In the genomic region with DNA sequence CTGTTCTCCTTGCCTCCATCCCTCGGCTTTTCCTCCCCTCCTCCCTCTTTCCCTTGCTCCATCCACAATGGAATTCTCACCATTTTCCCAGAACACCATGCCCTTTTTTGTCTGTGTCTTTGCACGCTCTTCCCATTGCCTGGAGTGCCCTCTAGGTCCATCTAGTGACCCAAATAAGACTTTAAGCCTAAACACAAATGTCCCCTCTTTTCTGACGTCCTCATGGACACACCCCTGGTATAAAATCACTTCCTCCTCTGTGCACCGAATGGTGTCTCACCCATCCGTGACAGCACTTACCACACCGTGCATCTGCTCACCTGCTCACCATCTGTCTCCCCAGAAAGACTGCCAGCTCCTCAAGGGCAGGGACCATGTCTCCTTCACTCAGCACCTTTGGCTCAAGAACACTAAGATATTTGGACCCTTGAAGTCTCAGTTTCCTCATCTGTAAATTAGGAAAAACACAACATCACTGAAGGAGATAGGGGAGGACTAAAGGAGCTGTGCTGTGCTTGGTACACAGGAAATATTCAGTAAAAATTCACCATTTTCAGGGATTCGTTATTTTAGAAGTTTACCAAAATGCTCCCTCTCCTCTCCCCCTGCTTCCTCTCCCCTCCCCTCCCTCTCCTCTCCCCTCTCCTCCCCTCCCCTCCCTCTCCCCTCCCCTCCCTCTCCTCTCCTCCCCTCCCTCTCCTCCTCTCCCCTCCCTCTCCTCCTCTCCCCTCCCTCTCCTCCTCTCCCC, we compare ENCODE assay signal across 9 cellular contexts. TPM values are rescaled to one million over a fixed set of nuclear protein-coding genes. Genes with fewer than 3 reads are reported as not detected.
A peak's percentile ranks its signal among the peaks of the same experiment; 100 is the strongest.
DNase-seq lines count a peak whose midpoint lies in the region; ATAC-seq lines count a peak whose summit lies in the region.
"Had no signal": no experiment of that assay in that cellular context is flagged by ENCODE, and none has a peak within 500 bp of the region (broad histone marks: within the 10 kb centered on the region; RNA-seq: fewer than 3 reads in every experiment).

No MANE protein-coding gene starts in this region.

- H3K4me1 Mint-ChIP-seq in immature natural killer cell = peaks cover 19% of the 10 kb centered on the region in 2 donors
- H3K4me1 Mint-ChIP-seq in activated T-cell treated with anti-CD3 and anti-CD28 coated beads, Interleukin-2, amount 50 U/mL, for 24 hours (ENCODE audit: low read depth) = no peaks in the 10 kb centered on the region

- peaks cover 0 to 11% (median 5%) of the 10 kb centered on the region in 3 donors for H3K27me3 Mint-ChIP-seq in immature natural killer cell (ENCODE audit: low read depth in 3 of 3)
- peaks cover 16% of the 10 kb centered on the region for H3K27me3 Mint-ChIP-seq in activated T-cell treated with anti-CD3 and anti-CD28 coated beads, Interleukin-2, amount 50 U/mL, for 24 hours

- DNase-seq in DMS 273 treated with DMSO at 0.1 percent for 48 hours (lab: John Stamatoyannopoulos, UW) (peak; percentile 74), SK-N-DZ (ENCODE audit: low spot score) (peak; percentile 60), immature natural killer cell (peak in 2 of 3 donors; percentile 9 to 26), hypothalamus (lab: John Stamatoyannopoulos, UW) (no peak), DMS114 treated with DMSO at 0.1 percent for 48 hours (lab: John Stamatoyannopoulos, UW; ENCODE audit: unreplicated experiment) (no peak), SKM-1 treated with dmso at 0.1 percent for 144 hours (lab: John Stamatoyannopoulos, UW; ENCODE audit: unreplicated experiment) (no peak)
- DNase-seq in activated T-cell treated with anti-CD3 and anti-CD28 coated beads, Interleukin-2, amount 50 U/mL, for 24 hours = no peak

- H3K36me3 Mint-ChIP-seq in immature natural killer cell = no peaks in the 10 kb centered on the region
- H3K36me3 Mint-ChIP-seq in activated T-cell treated with anti-CD3 and anti-CD28 coated beads, Interleukin-2, amount 50 U/mL, for 24 hours (ENCODE audit: low read depth) = no peaks in the 10 kb centered on the region

- H3K9me3 Mint-ChIP-seq in immature natural killer cell = peaks cover 0 to 1% (median 0%) of the 10 kb centered on the region in 6 donors
- no peaks in the 10 kb centered on the region for H3K9me3 Mint-ChIP-seq in activated T-cell treated with anti-CD3 and anti-CD28 coated beads, Interleukin-2, amount 50 U/mL, for 24 hours
- H3K9me3 Mint-ChIP-seq: dendritic cell treated with granulocyte-macrophage colony-stimulating factor and Interleukin-4, amounts not matched to agents 40 ng/mL and 50 ng/mL, for 4 days had no signal

- peak; percentile 67 for ATAC-seq in HG03342 (IDR thresholded peaks at IDR 0.05; ENCODE audit: unreplicated experiment)

- H3K4me3 Mint-ChIP-seq in immature natural killer cell = peak overlapping the region; percentile 10 to 64 (median 41)
- H3K4me3 Mint-ChIP-seq in activated T-cell treated with anti-CD3 and anti-CD28 coated beads, Interleukin-2, amount 50 U/mL, for 24 hours = no peak overlapping the region
- H3K4me3 Mint-ChIP-seq: dendritic cell treated with granulocyte-macrophage colony-stimulating factor and Interleukin-4, amounts not matched to agents 40 ng/mL and 50 ng/mL, for 4 days had no signal

- peak overlapping the region; percentile 17 to 85 (median 68) for H3K27ac Mint-ChIP-seq in immature natural killer cell
- no peak overlapping the region for H3K27ac Mint-ChIP-seq in activated T-cell treated with anti-CD3 and anti-CD28 coated beads, Interleukin-2, amount 50 U/mL, for 24 hours
- H3K27ac Mint-ChIP-seq: dendritic cell treated with granulocyte-macrophage colony-stimulating factor and Interleukin-4, amounts not matched to agents 40 ng/mL and 50 ng/mL, for 4 days had no signal

RNA-seq across cellular contexts. Expression of gene CPT2, which starts 23.7 kb away (rescaled TPM):
- polyA plus RNA-seq in SK-N-DZ (2014; cell fraction: cytosol; rRNA removed) = 33.1 and 35.5 TPM in 2 replicates
- polyA plus RNA-seq in SK-N-DZ (2014; cell fraction: nucleus; rRNA removed) = 11.1 and 11.5 TPM in 2 replicates
- polyA plus RNA-seq in immature natural killer cell = 10 to 100 TPM; 11.6 to 21.8 (median 20.7) TPM

RNA-seq across cellular contexts. Expression of gene SLC1A7, which starts 30.5 kb away (rescaled TPM):
- polyA plus RNA-seq in SK-N-DZ (2014; cell fraction: cytosol; rRNA removed) = 0.68 and 0.79 TPM in 2 replicates
- polyA plus RNA-seq in SK-N-DZ (2014; cell fraction: nucleus; rRNA removed) = 2.2 and 2.3 TPM in 2 replicates
- 1 to 10 TPM; 2.1 to 6.4 (median 4.8) TPM for polyA plus RNA-seq in immature natural killer cell

RNA-seq across cellular contexts. Expression of gene CZIB, which starts 47.5 kb away (rescaled TPM):
- 61.1 and 72.1 TPM in 2 replicates for polyA plus RNA-seq in SK-N-DZ (2014; cell fraction: cytosol; rRNA removed)
- polyA plus RNA-seq in SK-N-DZ (2014; cell fraction: nucleus; rRNA removed) = 122 and 191 TPM in 2 replicates
- polyA plus RNA-seq in immature natural killer cell = 100 to 1,000 TPM in 1 of 3 donors, 10 to 100 TPM in 2; 70.8 to 126 (median 84.2) TPM

Comparison
In these comparisons a context has a peak if more than half of its experiments do, and no peak if none do; other contexts are left out.
1. DNase-seq: peak in DMS 273 treated with DMSO at 0.1 percent for 48 hours (single experiment), SK-N-DZ (single experiment) and immature natural killer cell (2 of 3); none in hypothalamus (0 of 51), DMS114 treated with DMSO at 0.1 percent for 48 hours (single experiment), activated T-cell treated with anti-CD3 and anti-CD28 coated beads, Interleukin-2, amount 50 U/mL, for 24 hours (single experiment) and SKM-1 treated with dmso at 0.1 percent for 144 hours (single experiment).